11 cellular contexts compared by ENCODE assay signal in genomic region chr5:140109818-140110733, GRCh38. TPM values are rescaled to one million over a fixed set of nuclear protein-coding genes. Genes with fewer than 3 reads are reported as not detected.
DNase-seq lines count a peak whose midpoint lies in the region; ATAC-seq and TF ChIP-seq lines count a peak whose summit lies in the region.
"Had no signal": no experiment of that assay in that cellular context is flagged by ENCODE, and none has a peak within 500 bp of the region (broad histone marks: within the 10 kb centered on the region; RNA-seq: fewer than 3 reads in every experiment).

No MANE protein-coding gene starts in this region.

- H3K9me3 ChIP-seq in AG04450 (ENCODE audit: control insufficient read depth, insufficient read depth, low read length) (no peaks in the 10 kb centered on the region; the same call in 1 of the 2 replicates), GM23248 (ENCODE audit: low read depth) (no peaks in the 10 kb centered on the region), right atrium auricular region (no peaks in the 10 kb centered on the region), thyroid gland (no peaks in the 10 kb centered on the region)
- H3K9me3 ChIP-seq: tibial nerve had no signal

- intact Hi-C loops in activated CD8-positive, alpha-beta T cell treated with anti-CD3 and anti-CD28 coated beads for 36 hours (cut with micrococcal nuclease): no loop called here
- intact Hi-C loops in thyroid gland (cut with DNase I): loop anchor here (5.0 kb wide), 1 partner anchor 37 kb away; no protein-coding TSS in a partner anchor

- H3F3A ChIP-seq in GM23248 (ENCODE audit: insufficient read depth): peaks cover 39% of the 10 kb centered on the region

- peaks cover 50% of the 10 kb centered on the region for H3K4me1 Mint-ChIP-seq in activated CD8-positive, alpha-beta T cell treated with anti-CD3 and anti-CD28 coated beads for 36 hours (ENCODE audit: low read depth)
- peaks cover 7% of the 10 kb centered on the region for H3K4me1 Mint-ChIP-seq in glutamatergic neuron (ENCODE audit: low read depth, unreplicated experiment)

- no peak for ATAC-seq in activated CD8-positive, alpha-beta T cell treated with anti-CD3 and anti-CD28 coated beads for 36 hours
- no peak for ATAC-seq in GM21737 (IDR thresholded peaks at IDR 0.05; ENCODE audit: unreplicated experiment)
- ATAC-seq: left ventricle myocardium superior had no signal

- no peak overlapping the region for H3K27ac ChIP-seq in AG04450 (ENCODE audit: low read depth, low read length)
- H3K27ac ChIP-seq in GM23248: peak overlapping the region; percentile 91
- no peak overlapping the region for H3K27ac ChIP-seq in right atrium auricular region
- no peak overlapping the region for H3K27ac ChIP-seq in thyroid gland

- H3K79me2 ChIP-seq in GM23248 (ENCODE audit: insufficient read depth): peaks cover 65% of the 10 kb centered on the region

- no peak for DNase-seq in AG04450 (ENCODE audit: low read depth, low spot score)
- no peak for DNase-seq in GM23248
- no peak for DNase-seq in activated CD8-positive, alpha-beta T cell treated with anti-CD3 and anti-CD28 coated beads for 36 hours
- DNase-seq in left kidney (ENCODE audit: low read depth, low spot score): peak; percentile 36
- no peak for DNase-seq in glutamatergic neuron
- DNase-seq in right atrium auricular region (ENCODE audit: low spot score): no peak
- no peak for DNase-seq in thyroid gland
- DNase-seq: cerebellar nuclear complex, left ventricle myocardium superior had no signal

- 94 to 95% methylated on average over 2 of the region's 2 CpGs for WGBS in GM23248 (ENCODE audit: low coverage in 1 of 2, low lambda C conversion rate in 2 of 2, missing lambda C conversion rate in 2 of 2), 2 experiments
- WGBS in thyroid gland, 2 donors: 95 to 96% methylated on average over 2 of the region's 2 CpGs

- H3K9me3 Mint-ChIP-seq in activated CD8-positive, alpha-beta T cell treated with anti-CD3 and anti-CD28 coated beads for 36 hours: no peaks in the 10 kb centered on the region
- H3K9me3 Mint-ChIP-seq in glutamatergic neuron (ENCODE audit: unreplicated experiment): peaks cover 12% of the 10 kb centered on the region

- TF ChIP-seq CTCF in AG04450 (IDR thresholded peaks at IDR 0.05; ENCODE audit: low read depth, low read length) (no peak), glutamatergic neuron (IDR thresholded peaks at IDR 0.05; ENCODE audit: partially characterized antibody, unreplicated experiment) (no peak), right atrium auricular region (IDR thresholded peaks at IDR 0.05) (no peak), thyroid gland (IDR thresholded peaks at IDR 0.05) (no peak)
- TF ChIP-seq CTCF in activated CD8-positive, alpha-beta T cell treated with anti-CD3 and anti-CD28 coated beads for 36 hours (IDR thresholded peaks at IDR 0.05): no peak

- no peak for TF ChIP-seq POLR2A in thyroid gland (IDR thresholded peaks at IDR 0.05)

- peaks cover 9% of the 10 kb centered on the region for H3K36me3 Mint-ChIP-seq in activated CD8-positive, alpha-beta T cell treated with anti-CD3 and anti-CD28 coated beads for 36 hours (ENCODE audit: low read depth)
- no peaks in the 10 kb centered on the region for H3K36me3 Mint-ChIP-seq in glutamatergic neuron (ENCODE audit: unreplicated experiment)

- peaks cover 7% of the 10 kb centered on the region for H3K27me3 ChIP-seq in AG04450 (ENCODE audit: control insufficient read depth, insufficient read depth, low read length)
- no peaks in the 10 kb centered on the region for H3K27me3 ChIP-seq in GM23248 (replicated peaks; ENCODE audit: insufficient read depth)
- no peaks in the 10 kb centered on the region for H3K27me3 ChIP-seq in right atrium auricular region
- no peaks in the 10 kb centered on the region for H3K27me3 ChIP-seq in thyroid gland
- H3K27me3 ChIP-seq: tibial nerve had no signal

- H3K4me1 ChIP-seq in GM23248 (ENCODE audit: insufficient read depth) (peaks cover 33% of the 10 kb centered on the region), right atrium auricular region (peaks cover 0 to 56% of the 10 kb centered on the region in 2 donors), thyroid gland (peaks cover 31 to 43% of the 10 kb centered on the region in 2 donors)

- H3K4me3 ChIP-seq in AG04450 (ENCODE audit: low read depth, low read length) (peak overlapping the region; percentile 79; the same call in 1 of the 2 replicates), GM23248 (peak overlapping the region; percentile 84), right atrium auricular region (no peak overlapping the region), thyroid gland (replicated peaks in 1 of 3) (no peak overlapping the region)

- H3K27me3 Mint-ChIP-seq in activated CD8-positive, alpha-beta T cell treated with anti-CD3 and anti-CD28 coated beads for 36 hours: peaks cover 22% of the 10 kb centered on the region
- peaks cover 18% of the 10 kb centered on the region for H3K27me3 Mint-ChIP-seq in glutamatergic neuron (ENCODE audit: unreplicated experiment)

- H3K9ac ChIP-seq in GM23248: peak overlapping the region; percentile 93

- H3K9me2 ChIP-seq in GM23248 (ENCODE audit: insufficient read depth): no peaks in the 10 kb centered on the region

- POLR2A ChIA-PET in AG04450 (lab: Yijun Ruan, JAX): no interaction called here
- POLR2A ChIA-PET in activated CD8-positive, alpha-beta T cell treated with anti-CD3 and anti-CD28 coated beads for 36 hours (lab: Charles Lee): interaction anchor here (1.3 kb wide), 1 partner anchor 25 kb away, joined by 3 read pairs; no protein-coding TSS in a partner anchor

- H3K4me3 Mint-ChIP-seq in activated CD8-positive, alpha-beta T cell treated with anti-CD3 and anti-CD28 coated beads for 36 hours: peak overlapping the region; percentile 99
- H3K4me3 Mint-ChIP-seq in glutamatergic neuron (ENCODE audit: unreplicated experiment): no peak overlapping the region

- no peak overlapping the region for H3K27ac Mint-ChIP-seq in activated CD8-positive, alpha-beta T cell treated with anti-CD3 and anti-CD28 coated beads for 36 hours
- no peak overlapping the region for H3K27ac Mint-ChIP-seq in glutamatergic neuron (ENCODE audit: unreplicated experiment)

- H4K20me1 ChIP-seq in GM23248 (ENCODE audit: insufficient read depth): peaks cover 4% of the 10 kb centered on the region; the same call in 1 of the 2 replicates

- CTCF ChIA-PET in AG04450 (lab: Charles Lee): interaction anchor here (0.6 to 2.7 kb wide), 5 partner anchors 34 to 345 kb away, joined by 3 to 16 read pairs (median 3); no protein-coding TSS in a partner anchor
- CTCF ChIA-PET in activated CD8-positive, alpha-beta T cell treated with anti-CD3 and anti-CD28 coated beads for 36 hours (lab: Charles Lee): interaction anchor here (1.1 to 3.3 kb wide), 7 partner anchors 11 to 141 kb away, joined by 3 to 12 read pairs (median 5); no protein-coding TSS in a partner anchor

- peak overlapping the region; percentile 85 for H3K4me2 ChIP-seq in GM23248 (ENCODE audit: unreplicated experiment)

- in situ Hi-C loops in GM23248 (cut with MboI): no loop called here

- no peaks in the 10 kb centered on the region for H3K36me3 ChIP-seq in GM23248 (ENCODE audit: low read depth)
- no peaks in the 10 kb centered on the region for H3K36me3 ChIP-seq in right atrium auricular region
- H3K36me3 ChIP-seq in thyroid gland: no peaks in the 10 kb centered on the region
- H3K36me3 ChIP-seq: tibial nerve had no signal

- H2AFZ ChIP-seq in GM23248: no peak overlapping the region

RNA-seq across cellular contexts. Expression of gene PURA, which starts 3.8 kb away (rescaled TPM):
- polyA plus RNA-seq in AG04450 (2011; rRNA removed): 3.5 and 4.5 TPM in 2 replicates
- polyA minus RNA-seq in AG04450 (2011; rRNA and poly(A)+ RNA removed): 5.4 and 9.6 TPM in 2 replicates
- 24.2 and 30.6 TPM in 2 replicates for total RNA-seq in GM23248 (2014; rRNA removed; shearing (Covaris generic))
- polyA plus RNA-seq in GM23248 (2016; fragmentation: Nextera tagmentation; extraction: Ambion mirVana): 7.9 and 10.7 TPM in 2 replicates
- total RNA-seq in activated CD8-positive, alpha-beta T cell treated with anti-CD3 and anti-CD28 coated beads for 36 hours: 1 to 10 TPM; 8.2 to 9.2 TPM
- 4.1 TPM for total RNA-seq in glutamatergic neuron (ENCODE audit: unreplicated experiment)
- 10 to 100 TPM; 23.9 to 25.1 TPM for total RNA-seq in right atrium auricular region
- total RNA-seq in thyroid gland: 10 to 100 TPM; 37.4 to 60.5 (median 44.7) TPM

RNA-seq across cellular contexts. Expression of gene IGIP, which starts 15.7 kb away (rescaled TPM):
- polyA plus RNA-seq in AG04450 (2011; rRNA removed) (1.6 and 2.2 TPM in 2 replicates), GM23248 (2016; fragmentation: Nextera tagmentation; extraction: Ambion mirVana) (3.4 and 3.5 TPM in 2 replicates)
- polyA minus RNA-seq in AG04450 (2011; rRNA and poly(A)+ RNA removed): 3.6 and 7.3 TPM in 2 replicates
- total RNA-seq in GM23248 (2014; rRNA removed; shearing (Covaris generic)): 13.0 and 16.3 TPM in 2 replicates
- total RNA-seq in activated CD8-positive, alpha-beta T cell treated with anti-CD3 and anti-CD28 coated beads for 36 hours: 1 to 10 TPM; 1.3 to 1.5 TPM
- total RNA-seq in glutamatergic neuron (ENCODE audit: unreplicated experiment) (0.98 TPM), right atrium auricular region (10 to 100 TPM; 13.7 to 13.8 TPM), thyroid gland (10 to 100 TPM; 25.1 to 41.3 (median 28.6) TPM)

Comparison
In these comparisons a context has a peak if more than half of its experiments do, and no peak if none do; other contexts are left out.
1. H3K4me3 ChIP-seq: peak in AG04450 (single experiment) and GM23248 (single experiment); none in right atrium auricular region (0 of 2) and thyroid gland (0 of 3).